9 cellular contexts compared by ENCODE assay signal in genomic region chr1:1462318-1462966, GRCh38. TPM values are rescaled to one million over a fixed set of nuclear protein-coding genes. Genes with fewer than 3 reads are reported as not detected.
DNase-seq lines count a peak whose midpoint lies in the region; ATAC-seq, FAIRE-seq and TF ChIP-seq lines count a peak whose summit lies in the region.
"Had no signal": no experiment of that assay in that cellular context is flagged by ENCODE, and none has a peak within 500 bp of the region (broad histone marks: within the 10 kb centered on the region; RNA-seq: fewer than 3 reads in every experiment).

No MANE protein-coding gene starts in this region.

- H3K9me3 Mint-ChIP-seq in GM23338: no peaks in the 10 kb centered on the region
- no peaks in the 10 kb centered on the region for H3K9me3 Mint-ChIP-seq in T-helper 2 cell treated with Interferon-gamma antibody and Interleukin-4, amounts not matched to agents 5 μg/mL and 100 μg/mL, for 36 hours

- TF ChIP-seq CTCF in GM23338 (conservative IDR thresholded peaks at IDR 0.05; ENCODE audit: low read depth in 2 of 2) (no peak), kidney (IDR thresholded peaks at IDR 0.05; ENCODE audit: borderline replicate concordance, extremely low read depth, insufficient read depth) (no peak), esophagus muscularis mucosa (IDR thresholded peaks at IDR 0.05) (no peak)

- no peaks in the 10 kb centered on the region for H3K9me2 ChIP-seq in GM23338 (ENCODE audit: insufficient read depth)

- H3K36me3 Mint-ChIP-seq in GM23338 (ENCODE audit: low read depth): no peaks in the 10 kb centered on the region
- H3K36me3 Mint-ChIP-seq in T-helper 2 cell treated with Interferon-gamma antibody and Interleukin-4, amounts not matched to agents 5 μg/mL and 100 μg/mL, for 36 hours (ENCODE audit: low read depth): no peaks in the 10 kb centered on the region

- H3K9me3 ChIP-seq in BLaER1 treated with 17β-estradiol and CSF1 and Interleukin-3, amounts not matched to agents 10 nM and 100 nM (replicated peaks in 1 of 11): no peaks in the 10 kb centered on the region
- H3K9me3 ChIP-seq in kidney (ENCODE audit: control insufficient read depth in 1 of 2, low read length in 2 of 2) (no peaks in the 10 kb centered on the region), esophagus muscularis mucosa (no peaks in the 10 kb centered on the region)

- DNase-seq in GM23338 (ENCODE audit: low spot score) (no peak), kidney (peak; percentile 93), esophagus muscularis mucosa (ENCODE audit: extremely low spot score) (no peak), MV-4-11 (lab: John Stamatoyannopoulos, UW) (no peak), NCI-H1694 treated with DMSO at 0.1 percent for 48 hours (lab: John Stamatoyannopoulos, UW) (no peak)
- no peak for DNase-seq in T-helper 2 cell treated with Interferon-gamma antibody and Interleukin-4, amounts not matched to agents 5 μg/mL and 100 μg/mL, for 36 hours (ENCODE audit: low spot score)
- DNase-seq in stimulated activated CD4-positive, alpha-beta T cell treated with anti-CD3 and anti-CD28 coated beads, Interleukin-1b, Interleukin-23, amount 100 ng/mL, for 48 hours: no peak

- H3F3A ChIP-seq in GM23338 (replicated peaks; ENCODE audit: low read depth): no peaks in the 10 kb centered on the region

- H3K79me2 ChIP-seq in GM23338 (replicated peaks; ENCODE audit: insufficient read depth): no peaks in the 10 kb centered on the region

- peak; percentile 73 for ATAC-seq in GM23338

- H3K4me1 Mint-ChIP-seq in GM23338: no peaks in the 10 kb centered on the region
- H3K4me1 Mint-ChIP-seq in T-helper 2 cell treated with Interferon-gamma antibody and Interleukin-4, amounts not matched to agents 5 μg/mL and 100 μg/mL, for 36 hours (ENCODE audit: low read depth): no peaks in the 10 kb centered on the region

- WGBS in esophagus muscularis mucosa: 70% methylated on average over 8 of the region's 26 CpGs

- H3K4me2 ChIP-seq in BLaER1 treated with 17β-estradiol and CSF1 and Interleukin-3, amounts not matched to agents 10 nM and 100 nM: peak overlapping the region; percentile 70 to 96 (median 79)
- no peak overlapping the region for H3K4me2 ChIP-seq in GM23338

- no peak for TF ChIP-seq EP300 in esophagus muscularis mucosa (IDR thresholded peaks at IDR 0.05)

- peak overlapping the region in 10 of 11 experiments; percentile 6 to 74 (median 36); a peak in 16 of 22 replicates for H3K27ac ChIP-seq in BLaER1 treated with 17β-estradiol and CSF1 and Interleukin-3, amounts not matched to agents 10 nM and 100 nM
- H3K27ac ChIP-seq in GM23338 (ENCODE audit: low read depth) (no peak overlapping the region), kidney (ENCODE audit: low read depth in 2 of 2, low read length in 2 of 2) (peak overlapping the region in 1 of 2 donors; percentile 54), esophagus muscularis mucosa (replicated peaks in 1 of 4) (no peak overlapping the region)

- H3K27me3 ChIP-seq in BLaER1 treated with 17β-estradiol and CSF1 and Interleukin-3, amounts not matched to agents 10 nM and 100 nM: no peaks in the 10 kb centered on the region
- no peaks in the 10 kb centered on the region for H3K27me3 ChIP-seq in GM23338 (ENCODE audit: insufficient read depth)
- H3K27me3 ChIP-seq in esophagus muscularis mucosa: peaks cover 0 to 4% (median 0%) of the 10 kb centered on the region in 4 donors

- no peak for TF ChIP-seq POLR2A in esophagus muscularis mucosa (IDR thresholded peaks at IDR 0.05; ENCODE audit: low read depth)

- intact Hi-C loops in kidney (cut with DNase I) (no loop called here), esophagus muscularis mucosa (cut with DNase I) (no loop called here)

- no peak overlapping the region for H2AFZ ChIP-seq in GM23338

- no peak overlapping the region for H3K4me3 Mint-ChIP-seq in GM23338
- H3K4me3 Mint-ChIP-seq in T-helper 2 cell treated with Interferon-gamma antibody and Interleukin-4, amounts not matched to agents 5 μg/mL and 100 μg/mL, for 36 hours: peak overlapping the region; percentile 12

- H3K4me1 ChIP-seq in BLaER1 treated with 17β-estradiol and CSF1 and Interleukin-3, amounts not matched to agents 10 nM and 100 nM: peaks cover 28 to 70% (median 48%) of the 10 kb centered on the region in 10 experiments
- no peaks in the 10 kb centered on the region for H3K4me1 ChIP-seq in GM23338 (ENCODE audit: insufficient read depth)
- peaks cover 0 to 7% of the 10 kb centered on the region in 2 donors for H3K4me1 ChIP-seq in kidney (ENCODE audit: control insufficient read depth in 1 of 2, insufficient read depth in 1 of 2, low read depth in 1 of 2, low read length in 2 of 2)
- H3K4me1 ChIP-seq in esophagus muscularis mucosa: peaks cover 0 to 4% (median 0%) of the 10 kb centered on the region in 4 donors

- no peaks in the 10 kb centered on the region for H3K36me3 ChIP-seq in BLaER1 treated with 17β-estradiol and CSF1 and Interleukin-3, amounts not matched to agents 10 nM and 100 nM
- no peaks in the 10 kb centered on the region for H3K36me3 ChIP-seq in GM23338 (ENCODE audit: insufficient read depth)
- no peaks in the 10 kb centered on the region for H3K36me3 ChIP-seq in kidney (ENCODE audit: control insufficient read depth in 1 of 2, insufficient read depth in 2 of 2, low read length in 2 of 2)
- H3K36me3 ChIP-seq in esophagus muscularis mucosa: no peaks in the 10 kb centered on the region

- H3K4me3 ChIP-seq in BLaER1 treated with 17β-estradiol and CSF1 and Interleukin-3, amounts not matched to agents 10 nM and 100 nM: no peak overlapping the region
- H3K4me3 ChIP-seq in GM23338 (no peak overlapping the region), kidney (ENCODE audit: low read length in 2 of 2) (peak overlapping the region; percentile 33 to 55), esophagus muscularis mucosa (peak overlapping the region in 2 of 4 donors; percentile 19 to 31)

- peak overlapping the region in 5 of 11 experiments; percentile 1 to 70 (median 47); a peak in 6 of 22 replicates for H3K9ac ChIP-seq in BLaER1 treated with 17β-estradiol and CSF1 and Interleukin-3, amounts not matched to agents 10 nM and 100 nM
- peak overlapping the region; percentile 4 to 37 for H3K9ac ChIP-seq in kidney (ENCODE audit: low read length in 2 of 2)

- no peak for FAIRE-seq in kidney (lab: Jason Lieb, UNC)

- H3K27me3 Mint-ChIP-seq in GM23338 (ENCODE audit: insufficient read depth, low read depth, poor library complexity): peaks cover 3% of the 10 kb centered on the region
- H3K27me3 Mint-ChIP-seq in T-helper 2 cell treated with Interferon-gamma antibody and Interleukin-4, amounts not matched to agents 5 μg/mL and 100 μg/mL, for 36 hours (ENCODE audit: low read depth): no peaks in the 10 kb centered on the region

- H4K20me1 ChIP-seq in BLaER1 treated with 17β-estradiol and CSF1 and Interleukin-3, amounts not matched to agents 10 nM and 100 nM: no peaks in the 10 kb centered on the region
- no peaks in the 10 kb centered on the region for H4K20me1 ChIP-seq in GM23338 (replicated peaks; ENCODE audit: insufficient read depth)

- no peak overlapping the region for H3K27ac Mint-ChIP-seq in GM23338
- H3K27ac Mint-ChIP-seq in T-helper 2 cell treated with Interferon-gamma antibody and Interleukin-4, amounts not matched to agents 5 μg/mL and 100 μg/mL, for 36 hours: no peak overlapping the region

TF ChIP-seq in GM23338, 12 proteins besides CTCF, POLR2A, EP300 and RAD21 (continues in another document):
- TF ChIP-seq NANOG (IDR thresholded peaks at IDR 0.05; ENCODE audit: borderline replicate concordance): no peak

RNA-seq across cellular contexts. Expression of gene ATAD3B, which starts 9.1 kb away (rescaled TPM):
- 61.4 and 63.4 TPM in 2 replicates for total RNA-seq in GM23338 (2014; rRNA removed; shearing (Covaris generic))
- 32.3 and 37.8 TPM in 2 replicates for polyA plus RNA-seq in GM23338 (2016; fragmentation: Nextera tagmentation; extraction: Ambion mirVana)
- total RNA-seq in kidney: 28.8 TPM
- polyA plus RNA-seq in kidney (ENCODE audit: insufficient read depth, low read depth, low replicate concordance): 13.3 TPM
- total RNA-seq in esophagus muscularis mucosa: 10 to 100 TPM in 2 of 4 donors, 1 to 10 TPM in 2; 9.7 to 14.9 (median 10.0) TPM

RNA-seq across cellular contexts. Expression of gene ATAD3C, which starts 13.0 kb away (rescaled TPM):
- total RNA-seq in GM23338 (2014; rRNA removed; shearing (Covaris generic)): 0.45 and 1.2 TPM in 2 replicates
- polyA plus RNA-seq in GM23338 (2016; fragmentation: Nextera tagmentation; extraction: Ambion mirVana): 1.1 and 1.3 TPM in 2 replicates
- 10.0 TPM for total RNA-seq in kidney
- polyA plus RNA-seq in kidney (ENCODE audit: insufficient read depth, low read depth, low replicate concordance): 14.3 TPM
- total RNA-seq in esophagus muscularis mucosa: 1 to 10 TPM in 1 of 4 donors, under 1 TPM in 3; 0.32 to 2.4 (median 0.58) TPM
- polyA plus RNA-seq: neural cell had no signal

RNA-seq across cellular contexts. Expression of gene VWA1, which starts 27.0 kb away (rescaled TPM):
- total RNA-seq in GM23338 (2014; rRNA removed; shearing (Covaris generic)): 21.9 and 31.5 TPM in 2 replicates
- polyA plus RNA-seq in GM23338 (2016; fragmentation: Nextera tagmentation; extraction: Ambion mirVana): 7.2 and 7.9 TPM in 2 replicates
- total RNA-seq in kidney: 116 TPM
- 103 TPM for polyA plus RNA-seq in kidney (ENCODE audit: insufficient read depth, low read depth, low replicate concordance)
- 100 to 1,000 TPM in 2 of 4 donors, 10 to 100 TPM in 2; 99.7 to 168 (median 116) TPM for total RNA-seq in esophagus muscularis mucosa

RNA-seq across cellular contexts. Expression of gene ANKRD65, which starts 41.4 kb away (rescaled TPM):
- 1.7 and 1.8 TPM in 2 replicates for total RNA-seq in GM23338 (2014; rRNA removed; shearing (Covaris generic))
- polyA plus RNA-seq in GM23338 (2016; fragmentation: Nextera tagmentation; extraction: Ambion mirVana) (1.6 and 2.6 TPM in 2 replicates), kidney (ENCODE audit: insufficient read depth, low read depth, low replicate concordance) (7.1 TPM)
- total RNA-seq in kidney (5.2 TPM), esophagus muscularis mucosa (10 to 100 TPM in 2 of 4 donors, 1 to 10 TPM in 2; 8.1 to 19.2 (median 9.8) TPM)
- polyA plus RNA-seq: neural cell had no signal

RNA-seq across cellular contexts. Expression of gene ATAD3A, which starts 49.5 kb away (rescaled TPM):
- total RNA-seq in GM23338 (2014; rRNA removed; shearing (Covaris generic)): 71.4 and 80.3 TPM in 2 replicates
- polyA plus RNA-seq in GM23338 (2016; fragmentation: Nextera tagmentation; extraction: Ambion mirVana): 36.5 and 39.3 TPM in 2 replicates
- total RNA-seq in kidney: 19.1 TPM
- polyA plus RNA-seq in kidney (ENCODE audit: insufficient read depth, low read depth, low replicate concordance): 17.5 TPM
- total RNA-seq in esophagus muscularis mucosa: 10 to 100 TPM; 18.3 to 29.3 (median 25.2) TPM

Comparison
In these comparisons a context has a peak if more than half of its experiments do, and no peak if none do; other contexts are left out.
1. H3K27ac ChIP-seq: peak in BLaER1 treated with 17β-estradiol and CSF1 and Interleukin-3, amounts not matched to agents 10 nM and 100 nM (10 of 11); none in GM23338 (single experiment) and esophagus muscularis mucosa (0 of 4).
2. H3K4me3 ChIP-seq: peak in kidney (2 of 2); none in BLaER1 treated with 17β-estradiol and CSF1 and Interleukin-3, amounts not matched to agents 10 nM and 100 nM (0 of 10) and GM23338 (single experiment).